1 cellular context compared by ENCODE assay signal in the genomic region with DNA sequence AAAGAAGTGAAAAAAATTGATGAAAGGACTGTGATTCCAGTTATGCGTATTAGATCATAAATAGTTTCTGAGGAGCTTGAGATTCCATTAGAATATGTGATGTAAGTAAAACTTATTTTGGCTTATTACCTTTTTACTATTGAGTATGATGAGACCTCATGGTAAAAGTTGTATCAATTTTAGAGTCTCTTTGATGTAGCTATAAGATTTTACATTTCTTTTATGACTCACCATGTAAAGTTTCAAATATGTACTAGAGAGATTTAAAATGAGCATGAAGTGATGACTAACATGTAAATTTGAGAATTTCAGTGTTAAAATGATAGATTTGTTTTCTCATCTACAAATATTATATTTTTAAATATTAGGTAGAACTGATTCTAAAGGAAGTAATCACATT.
TF ChIP-seq lines count a peak whose summit lies in the region.

No MANE protein-coding gene starts in this region.

TF ChIP-seq in A549, 52 proteins besides CTCF, POLR2A, EP300 and RAD21 (continued from another document):
- TF ChIP-seq, protein P1, sequence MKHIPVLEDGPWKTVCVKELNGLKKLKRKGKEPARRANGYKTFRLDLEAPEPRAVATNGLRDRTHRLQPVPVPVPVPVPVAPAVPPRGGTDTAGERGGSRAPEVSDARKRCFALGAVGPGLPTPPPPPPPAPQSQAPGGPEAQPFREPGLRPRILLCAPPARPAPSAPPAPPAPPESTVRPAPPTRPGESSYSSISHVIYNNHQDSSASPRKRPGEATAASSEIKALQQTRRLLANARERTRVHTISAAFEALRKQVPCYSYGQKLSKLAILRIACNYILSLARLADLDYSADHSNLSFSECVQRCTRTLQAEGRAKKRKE (CRISPR knock-in tag; IDR thresholded peaks at IDR 0.05; ENCODE audit: low read depth): no peak
- TF ChIP-seq, protein P2, sequence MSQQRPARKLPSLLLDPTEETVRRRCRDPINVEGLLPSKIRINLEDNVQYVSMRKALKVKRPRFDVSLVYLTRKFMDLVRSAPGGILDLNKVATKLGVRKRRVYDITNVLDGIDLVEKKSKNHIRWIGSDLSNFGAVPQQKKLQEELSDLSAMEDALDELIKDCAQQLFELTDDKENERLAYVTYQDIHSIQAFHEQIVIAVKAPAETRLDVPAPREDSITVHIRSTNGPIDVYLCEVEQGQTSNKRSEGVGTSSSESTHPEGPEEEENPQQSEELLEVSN (IDR thresholded peaks at IDR 0.05; ENCODE audit: borderline replicate concordance, low read depth): no peak
TF ChIP-seq in A549: peak in this region for 1.
